1 cellular context compared by ENCODE assay signal in genomic region chr11:47338396-47339241, GRCh38.
A peak's percentile ranks its signal among the peaks of the same experiment; 100 is the strongest.
TF ChIP-seq lines count a peak whose summit lies in the region.

No MANE protein-coding gene starts in this region.

TF ChIP-seq in K562, 482 proteins besides CTCF, POLR2A, EP300 and RAD21:
- TF ChIP-seq HDAC2 (IDR thresholded peaks at IDR 0.05) (no peak), HSF4 (CRISPR knock-in tag; IDR thresholded peaks at IDR 0.05; ENCODE audit: borderline replicate concordance) (no peak), ESRRA (IDR thresholded peaks at IDR 0.05; ENCODE audit: borderline replicate concordance, low read depth) (peak; percentile 76), ZSCAN29 (IDR thresholded peaks at IDR 0.05) (peak; percentile 65), RBM34 (IDR thresholded peaks at IDR 0.05; ENCODE audit: borderline replicate concordance, insufficient read depth, low read length) (no peak)
TF ChIP-seq in K562: peak in this region for 2.
